19 cellular contexts compared by ENCODE assay signal in genomic region chr5:173760461-173761181, GRCh38.
DNase-seq lines count a peak whose midpoint lies in the region; ATAC-seq and TF ChIP-seq lines count a peak whose summit lies in the region.
"Had no signal": no experiment of that assay in that cellular context is flagged by ENCODE, and none has a peak within 500 bp of the region (broad histone marks: within the 10 kb centered on the region; RNA-seq: fewer than 3 reads in every experiment).

No MANE protein-coding gene starts in this region.

- no peak overlapping the region for H3K27ac ChIP-seq in BLaER1 treated with 17β-estradiol and CSF1 and Interleukin-3, amounts not matched to agents 10 nM and 100 nM
- H3K27ac ChIP-seq in skeletal muscle tissue (ENCODE audit: low read depth, low read length) (peak overlapping the region; percentile 2), colonic mucosa (no peak overlapping the region)

- DNase-seq in left lobe of liver (ENCODE audit: low spot score) (no peak), SHP77 (lab: John Stamatoyannopoulos, UW) (no peak), colonic mucosa (no peak)
- DNase-seq: CD4-positive, CD25-positive, alpha-beta regulatory T cell; COR-L47; DND-41; H7; HFFc6; KBM-7; NCI-H1092 treated with DMSO at 0.1 percent for 48 hours; NCI-H1436 treated with DMSO at 0.1 percent for 48 hours; NCI-H2081 treated with DMSO at 0.1 percent for 48 hours; NCI-H2171 treated with DMSO at 0.1 percent for 48 hours; NCI-H524 treated with DMSO at 0.1 percent for 48 hours; NCI-H82 had no signal

- H3K9ac ChIP-seq in BLaER1 treated with 17β-estradiol and CSF1 and Interleukin-3, amounts not matched to agents 10 nM and 100 nM = no peak overlapping the region
- peak overlapping the region; percentile 15 for H3K9ac ChIP-seq in Loucy (ENCODE audit: low read depth, low read length, poor library complexity, severe bottlenecking)
- peak overlapping the region in 2 of 3 donors; percentile 30 to 51 for H3K9ac ChIP-seq in skeletal muscle tissue (ENCODE audit: low read depth in 1 of 3, low read length in 3 of 3)
- H3K9ac ChIP-seq in colonic mucosa (ENCODE audit: low read depth in 2 of 2, low read length in 2 of 2) = no peak overlapping the region

- ATAC-seq in left lobe of liver (peak; percentile 5), GM21723 (IDR thresholded peaks at IDR 0.05; ENCODE audit: unreplicated experiment) (no peak)

- no peaks in the 10 kb centered on the region for H3K27me3 ChIP-seq in BLaER1 treated with 17β-estradiol and CSF1 and Interleukin-3, amounts not matched to agents 10 nM and 100 nM
- no peaks in the 10 kb centered on the region for H3K27me3 ChIP-seq in Loucy (ENCODE audit: insufficient read depth, low read length, poor library complexity, severe bottlenecking)
- H3K27me3 ChIP-seq in skeletal muscle tissue (ENCODE audit: control insufficient read depth in 3 of 3, insufficient read depth in 3 of 3, low read length in 3 of 3) = no peaks in the 10 kb centered on the region
- H3K27me3 ChIP-seq in colonic mucosa = no peaks in the 10 kb centered on the region

- H3K79me2 ChIP-seq in Loucy (ENCODE audit: insufficient read depth, low read length) = no peaks in the 10 kb centered on the region

- intact Hi-C loops in colonic mucosa (cut with DNase I) = loop anchor here (10.0 kb wide), 1 partner anchor 124 kb away; the partner anchor contains the start of gene CPEB4

- no peaks in the 10 kb centered on the region for H3K36me3 ChIP-seq in BLaER1 treated with 17β-estradiol and CSF1 and Interleukin-3, amounts not matched to agents 10 nM and 100 nM
- H3K36me3 ChIP-seq in Loucy (ENCODE audit: insufficient read depth, low read length) (no peaks in the 10 kb centered on the region), skeletal muscle tissue (ENCODE audit: control insufficient read depth in 3 of 3, insufficient read depth in 3 of 3, low read length in 3 of 3) (no peaks in the 10 kb centered on the region), colonic mucosa (no peaks in the 10 kb centered on the region)

- no peak overlapping the region for H2AFZ ChIP-seq in Loucy (ENCODE audit: low read length)

- H4K20me1 ChIP-seq in BLaER1 treated with 17β-estradiol and CSF1 and Interleukin-3, amounts not matched to agents 10 nM and 100 nM = no peaks in the 10 kb centered on the region
- H4K20me1 ChIP-seq in Loucy (ENCODE audit: insufficient read depth, low read length, poor library complexity, severe bottlenecking) = no peaks in the 10 kb centered on the region

- no peaks in the 10 kb centered on the region for H3K9me3 ChIP-seq in BLaER1 treated with 17β-estradiol and CSF1 and Interleukin-3, amounts not matched to agents 10 nM and 100 nM (replicated peaks in 1 of 11)
- H3K9me3 ChIP-seq in Loucy (ENCODE audit: insufficient read depth, low read depth, low read length) = no peaks in the 10 kb centered on the region
- H3K9me3 ChIP-seq in skeletal muscle tissue (ENCODE audit: control insufficient read depth in 3 of 3, low read length in 3 of 3) = no peaks in the 10 kb centered on the region
- no peaks in the 10 kb centered on the region for H3K9me3 ChIP-seq in colonic mucosa

- TF ChIP-seq CTCF in Loucy (conservative IDR thresholded peaks at IDR 0.05; ENCODE audit: low read length) = no peak
- no peak for TF ChIP-seq CTCF in colonic mucosa (IDR thresholded peaks at IDR 0.05)

- no peaks in the 10 kb centered on the region for H3K9me2 ChIP-seq in Loucy (replicated peaks; ENCODE audit: low read depth, low read length)

- H3K4me1 ChIP-seq in BLaER1 treated with 17β-estradiol and CSF1 and Interleukin-3, amounts not matched to agents 10 nM and 100 nM = peaks cover 30 to 48% (median 43%) of the 10 kb centered on the region in 10 experiments
- H3K4me1 ChIP-seq in Loucy (ENCODE audit: insufficient read depth, low read length, poor library complexity, severe bottlenecking) (peaks cover 8% of the 10 kb centered on the region), skeletal muscle tissue (ENCODE audit: control insufficient read depth in 3 of 3, insufficient read depth in 3 of 3, low read length in 3 of 3) (peaks cover 37 to 59% (median 55%) of the 10 kb centered on the region in 3 donors), colonic mucosa (no peaks in the 10 kb centered on the region)

- H3K4me3 ChIP-seq in BLaER1 treated with 17β-estradiol and CSF1 and Interleukin-3, amounts not matched to agents 10 nM and 100 nM = no peak overlapping the region
- H3K4me3 ChIP-seq in Loucy (ENCODE audit: low read length, poor library complexity, severe bottlenecking) (peak overlapping the region; percentile 14), skeletal muscle tissue (ENCODE audit: low read length in 3 of 3) (no peak overlapping the region), colonic mucosa (no peak overlapping the region)

- H3F3A ChIP-seq in Loucy (ENCODE audit: low read depth) = no peaks in the 10 kb centered on the region

- H3K4me2 ChIP-seq in BLaER1 treated with 17β-estradiol and CSF1 and Interleukin-3, amounts not matched to agents 10 nM and 100 nM = peak overlapping the region in 10 of 11 experiments; percentile 12 to 77 (median 71); a peak in 18 of 22 replicates
- H3K4me2 ChIP-seq in Loucy (ENCODE audit: low read depth, low read length, poor library complexity, severe bottlenecking) = peak overlapping the region; percentile 38

Comparison
In these comparisons a context has a peak if more than half of its experiments do, and no peak if none do; other contexts are left out.
1. H3K9ac ChIP-seq: peak in Loucy (single experiment) and skeletal muscle tissue (2 of 3); none in BLaER1 treated with 17β-estradiol and CSF1 and Interleukin-3, amounts not matched to agents 10 nM and 100 nM (0 of 11) and colonic mucosa (0 of 2).